1 cellular context compared by ENCODE assay signal in genomic region chr4:169103966-169104412, GRCh38.
TF ChIP-seq lines count a peak whose summit lies in the region.

No MANE protein-coding gene starts in this region.

TF ChIP-seq in A549, 52 proteins besides CTCF, POLR2A, EP300 and RAD21 (continued from another document):
- TF ChIP-seq GATA3 (IDR thresholded peaks at IDR 0.05; ENCODE audit: borderline replicate concordance) (no peak), PBX3 (IDR thresholded peaks at IDR 0.05) (no peak), MAX (IDR thresholded peaks at IDR 0.05) (no peak), NR3C1 (IDR thresholded peaks at IDR 0.05) (no peak), RFX5 (IDR thresholded peaks at IDR 0.05) (no peak), RCOR1 (IDR thresholded peaks at IDR 0.05; ENCODE audit: low read depth, low read length) (no peak)
